16 cellular contexts compared by ENCODE assay signal in genomic region chr2:101464841-101465240, GRCh38. TPM values are rescaled to one million over a fixed set of nuclear protein-coding genes. Genes with fewer than 3 reads are reported as not detected.
DNase-seq lines count a peak whose midpoint lies in the region; ATAC-seq and TF ChIP-seq lines count a peak whose summit lies in the region.
"Had no signal": no experiment of that assay in that cellular context is flagged by ENCODE, and none has a peak within 500 bp of the region (broad histone marks: within the 10 kb centered on the region; RNA-seq: fewer than 3 reads in every experiment).

No MANE protein-coding gene starts in this region.

- H3K27me3 ChIP-seq in SJSA1 (replicated peaks) (no peaks in the 10 kb centered on the region), psoas muscle (ENCODE audit: insufficient read depth in 3 of 3, low read length in 2 of 3) (no peaks in the 10 kb centered on the region)
- H3K27me3 ChIP-seq: body of pancreas had no signal

- 83 to 100% (median 98%) methylated on average over 1 of the region's 1 CpG for WGBS in psoas muscle, 3 donors

- peak; percentile 75 for DNase-seq in ELR (ENCODE audit: low read depth)
- no peak for DNase-seq in SJSA1 (ENCODE audit: low read depth in 1 of 2, low spot score in 2 of 2)
- DNase-seq in fibroblast of gingiva (ENCODE audit: low read depth) = peak; percentile 44
- DNase-seq in psoas muscle = no peak
- no peak for DNase-seq in NCI-H510A treated with DMSO at 0.1 percent for 48 hours (lab: John Stamatoyannopoulos, UW)
- DNase-seq in GF-D8 (lab: John Stamatoyannopoulos, UW) = no peak
- DNase-seq: activated CD4-positive, alpha-beta T cell treated with anti-CD3 and anti-CD28 coated beads, Interleukin-2, amount 10 ng/mL, durations not matched to agents 7 days and 5 days; activated naive CD4-positive, alpha-beta T cell treated with Interleukin-2 at 50 U/mL for 16 hours; body of pancreas; NCI-H1417 treated with DMSO at 0.1 percent for 48 hours; NCI-H345; SW 1271 had no signal

- H3K4me3 ChIP-seq in SJSA1 = no peak overlapping the region
- no peak overlapping the region for H3K4me3 ChIP-seq in psoas muscle
- H3K4me3 ChIP-seq: body of pancreas, skin epidermis had no signal

- H3K36me3 ChIP-seq in SJSA1 (0 out of 2 replicates have a peak, but pooled peaks cover 15% of the 10 kb centered on the region), psoas muscle (ENCODE audit: insufficient read depth in 1 of 2, low read depth in 1 of 2) (no peaks in the 10 kb centered on the region)

- H3K9me3 ChIP-seq in SJSA1 (replicated peaks) = no peaks in the 10 kb centered on the region
- no peaks in the 10 kb centered on the region for H3K9me3 ChIP-seq in psoas muscle
- H3K9me3 ChIP-seq: body of pancreas had no signal

- no peak for ATAC-seq in psoas muscle
- no peak for ATAC-seq in HG03280 (IDR thresholded peaks at IDR 0.05; ENCODE audit: unreplicated experiment)
- ATAC-seq: body of pancreas had no signal

- H3K4me1 ChIP-seq in SJSA1 (replicated peaks) = peaks cover 43% of the 10 kb centered on the region
- H3K4me1 ChIP-seq in psoas muscle = no peaks in the 10 kb centered on the region
- H3K4me1 ChIP-seq: body of pancreas had no signal

- intact Hi-C loops in psoas muscle (cut with DNase I) = no loop called here

- no peak for TF ChIP-seq CTCF in psoas muscle (IDR thresholded peaks at IDR 0.05)

- peak overlapping the region; percentile 45 for H3K27ac ChIP-seq in SJSA1
- peak overlapping the region; percentile 9 for H3K27ac ChIP-seq in psoas muscle
- H3K27ac ChIP-seq: body of pancreas had no signal

RNA-seq across cellular contexts. Expression of gene RFX8, which starts 10.1 kb away (rescaled TPM):
- total RNA-seq in SJSA1 (2014; rRNA removed; shearing (Covaris generic)) = 0.68 TPM in 1 of 2 replicates, not detected in the other
- total RNA-seq in psoas muscle = under 1 TPM in 1 of 4 donors, not detected in 3; 0.12 TPM
- under 1 TPM in 2 of 3 donors, not detected in 1; 0.03 to 0.29 TPM for polyA plus RNA-seq in psoas muscle
- total RNA-seq: body of pancreas, left lobe of liver had no signal
- polyA plus RNA-seq: CD14-positive monocyte had no signal

Comparison
In these comparisons a context has a peak if more than half of its experiments do, and no peak if none do; other contexts are left out.
1. DNase-seq: peak in ELR (single experiment) and fibroblast of gingiva (single experiment); none in SJSA1 (0 of 2), psoas muscle (0 of 2), NCI-H510A treated with DMSO at 0.1 percent for 48 hours (single experiment) and GF-D8 (single experiment).